ENCODE assay signal across 29 cellular contexts in genomic region chr7:121992046-121992445, GRCh38.
"Had no signal": no experiment of that assay in that cellular context is flagged by ENCODE, and none has a peak within 500 bp of the region (broad histone marks: within the 10 kb centered on the region; RNA-seq: fewer than 3 reads in every experiment).

No MANE protein-coding gene starts in this region.

- DNase-seq: activated CD4-positive, alpha-beta T cell treated with anti-CD3 and anti-CD28 coated beads, Interleukin-2, amount 10 ng/mL, durations not matched to agents 24 days and 14 days; activated CD4-positive, alpha-beta T cell treated with anti-CD3 and anti-CD28 coated beads, Interleukin-2, amount 50 U/mL, for 48 hours; activated CD8-positive, alpha-beta T cell treated with anti-CD3 and anti-CD28 coated beads, Interleukin-2, amount 10 ng/mL, durations not matched to agents 7 days and 5 days; activated gamma-delta T cell treated with Interleukin-2 at 50 U/mL for 16 hours; activated naive CD4-positive, alpha-beta T cell treated with anti-CD3 and anti-CD28 coated beads, Interleukin-2, amount 10 ng/mL, durations not matched to agents 7 days and 5 days; activated naive CD8-positive, alpha-beta T cell treated with anti-CD3 and anti-CD28 coated beads, Interleukin-2, amount 50 U/mL, for 24 hours; activated T-cell treated with anti-CD3 and anti-CD28 coated beads, Interleukin-2, amount 50 U/mL, for 24 hours; anterior cingulate cortex; caudate nucleus; NCI-H1105; NCI-H1417 treated with DMSO at 0.1 percent for 48 hours; NCI-H1930; NCI-H2081 treated with DMSO at 0.1 percent for 48 hours; NCI-H226; NCI-H446 treated with DMSO at 0.1 percent for 48 hours; NCI-H524; NK-92 treated with Interleukin-12 subunit alpha and Interleukin-12 subunit beta, amount 100 ng/mL, for 24 hours; PC-3; SIG-M5; SW 1271; T-helper 1 cell; T-helper 2 cell; T-helper 9 cell; WERI-Rb-1 had no signal

- H3K9me3 Mint-ChIP-seq: activated CD4-positive, alpha-beta T cell treated with anti-CD3 and anti-CD28 coated beads, Interleukin-2, amount 10 ng/mL, durations not matched to agents 24 days and 14 days; activated naive CD4-positive, alpha-beta T cell treated with anti-CD3 and anti-CD28 coated beads, Interleukin-2, amount 10 ng/mL, durations not matched to agents 7 days and 5 days; activated naive CD8-positive, alpha-beta T cell treated with anti-CD3 and anti-CD28 coated beads, Interleukin-2, amount 50 U/mL, for 24 hours; activated T-cell treated with anti-CD3 and anti-CD28 coated beads, Interleukin-2, amount 50 U/mL, for 24 hours; brain had no signal

- H3K27ac Mint-ChIP-seq: activated CD4-positive, alpha-beta T cell treated with anti-CD3 and anti-CD28 coated beads, Interleukin-2, amount 10 ng/mL, durations not matched to agents 24 days and 14 days; activated CD8-positive, alpha-beta T cell treated with anti-CD3 and anti-CD28 coated beads, Interleukin-2, amount 10 ng/mL, durations not matched to agents 7 days and 5 days; activated naive CD4-positive, alpha-beta T cell treated with anti-CD3 and anti-CD28 coated beads, Interleukin-2, amount 10 ng/mL, durations not matched to agents 7 days and 5 days; activated naive CD8-positive, alpha-beta T cell; activated naive CD8-positive, alpha-beta T cell treated with anti-CD3 and anti-CD28 coated beads, Interleukin-2, amount 50 U/mL, for 24 hours; activated T-cell treated with anti-CD3 and anti-CD28 coated beads, Interleukin-2, amount 50 U/mL, for 24 hours had no signal

- H3K9ac ChIP-seq: KMS-11 had no signal

- H3K4me1 Mint-ChIP-seq: activated CD4-positive, alpha-beta T cell treated with anti-CD3 and anti-CD28 coated beads, Interleukin-2, amount 10 ng/mL, durations not matched to agents 24 days and 14 days; activated naive CD4-positive, alpha-beta T cell treated with anti-CD3 and anti-CD28 coated beads, Interleukin-2, amount 10 ng/mL, durations not matched to agents 7 days and 5 days; activated naive CD8-positive, alpha-beta T cell treated with anti-CD3 and anti-CD28 coated beads, Interleukin-2, amount 50 U/mL, for 24 hours; brain had no signal

- H3K27ac ChIP-seq: KMS-11, RWPE1, WERI-Rb-1 had no signal

- H3K27me3 Mint-ChIP-seq: activated CD4-positive, alpha-beta T cell treated with anti-CD3 and anti-CD28 coated beads, Interleukin-2, amount 10 ng/mL, durations not matched to agents 24 days and 14 days; activated naive CD4-positive, alpha-beta T cell treated with anti-CD3 and anti-CD28 coated beads, Interleukin-2, amount 10 ng/mL, durations not matched to agents 7 days and 5 days; activated naive CD8-positive, alpha-beta T cell; activated T-cell treated with anti-CD3 and anti-CD28 coated beads, Interleukin-2, amount 50 U/mL, for 24 hours; brain had no signal

- H3K4me2 ChIP-seq: KMS-11 had no signal

- H3K36me3 ChIP-seq: WERI-Rb-1 had no signal

- H3K36me3 Mint-ChIP-seq: activated naive CD4-positive, alpha-beta T cell treated with anti-CD3 and anti-CD28 coated beads, Interleukin-2, amount 10 ng/mL, durations not matched to agents 7 days and 5 days; activated naive CD8-positive, alpha-beta T cell had no signal

- ATAC-seq: activated CD8-positive, alpha-beta T cell treated with anti-CD3 and anti-CD28 coated beads, Interleukin-2, amount 10 ng/mL, durations not matched to agents 7 days and 5 days; activated naive CD8-positive, alpha-beta T cell treated with anti-CD3 and anti-CD28 coated beads, Interleukin-2, amount 50 U/mL, for 24 hours; PC-3; Right ventricle myocardium inferior had no signal

- H3K4me3 Mint-ChIP-seq: activated CD4-positive, alpha-beta T cell treated with anti-CD3 and anti-CD28 coated beads, Interleukin-2, amount 10 ng/mL, durations not matched to agents 24 days and 14 days; activated CD8-positive, alpha-beta T cell treated with anti-CD3 and anti-CD28 coated beads, Interleukin-2, amount 10 ng/mL, durations not matched to agents 7 days and 5 days; activated naive CD4-positive, alpha-beta T cell treated with anti-CD3 and anti-CD28 coated beads, Interleukin-2, amount 10 ng/mL, durations not matched to agents 7 days and 5 days; activated naive CD8-positive, alpha-beta T cell; activated naive CD8-positive, alpha-beta T cell treated with anti-CD3 and anti-CD28 coated beads, Interleukin-2, amount 50 U/mL, for 24 hours; activated T-cell treated with anti-CD3 and anti-CD28 coated beads, Interleukin-2, amount 50 U/mL, for 24 hours; brain had no signal
